ENCODE assay signal across 1 cellular context in genomic region chr14:61456720-61457119, GRCh38.
TF ChIP-seq lines count a peak whose summit lies in the region.

No MANE protein-coding gene starts in this region.

TF ChIP-seq in GM12878, 131 proteins besides CTCF, POLR2A, EP300 and RAD21 (continued from another document):
- TF ChIP-seq BACH1 (IDR thresholded peaks at IDR 0.05; ENCODE audit: borderline replicate concordance) (0 out of 2 replicates have a peak, but pooled peaks have one; percentile 47), CHD4 (IDR thresholded peaks at IDR 0.05) (no peak), ZBTB33 (IDR thresholded peaks at IDR 0.05) (no peak), NR2F1 (conservative IDR thresholded peaks at IDR 0.05) (no peak), HSF1 (IDR thresholded peaks at IDR 0.05; ENCODE audit: low read depth, low read length) (no peak), MTA2 (IDR thresholded peaks at IDR 0.05; ENCODE audit: low read depth) (peak; percentile 37), ELK1 (IDR thresholded peaks at IDR 0.05; ENCODE audit: low read depth, low read length) (no peak), WRNIP1 (IDR thresholded peaks at IDR 0.05; ENCODE audit: borderline replicate concordance, low read depth, low read length) (no peak)
